ENCODE assay signal across 16 cellular contexts in the genomic region with DNA sequence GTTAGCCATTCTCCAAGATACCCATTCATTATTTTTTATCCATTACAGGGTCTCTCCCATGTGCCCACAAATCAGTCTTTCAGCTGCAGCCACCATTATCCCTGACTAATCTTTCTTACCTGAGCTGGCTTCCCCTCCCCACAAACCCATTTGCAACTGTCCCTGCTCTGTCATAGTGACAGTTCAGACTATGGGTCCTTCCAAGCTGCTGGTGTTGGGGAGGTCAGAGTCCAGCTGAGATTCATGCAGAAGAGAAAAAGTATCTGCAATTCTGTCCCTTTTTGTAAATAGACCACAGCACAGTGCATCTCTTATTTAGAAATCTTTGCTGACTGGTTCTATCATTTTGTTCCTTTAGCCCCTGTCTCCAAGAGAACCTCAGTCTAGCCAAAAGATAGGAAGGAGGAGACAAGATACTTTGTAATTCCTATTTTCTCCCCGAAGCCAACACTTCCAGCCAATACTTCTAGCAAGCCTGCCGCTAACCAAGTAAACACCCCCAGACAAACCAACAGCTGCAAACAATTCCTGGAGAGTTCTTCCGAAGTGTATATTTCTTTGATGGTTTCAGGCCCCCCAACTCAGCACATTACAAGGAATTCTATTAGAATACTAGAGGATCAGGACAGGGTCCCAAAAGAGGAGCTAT.
DNase-seq lines count a peak whose midpoint lies in the region; ATAC-seq and TF ChIP-seq lines count a peak whose summit lies in the region.
"Had no signal": no experiment of that assay in that cellular context is flagged by ENCODE, and none has a peak within 500 bp of the region (broad histone marks: within the 10 kb centered on the region; RNA-seq: fewer than 3 reads in every experiment).

No MANE protein-coding gene starts in this region.

- BruUV-seq in MCF 10A (replicated peaks; lab: Mats Ljungman, UMichigan): no TSS peak

- no peak overlapping the region for H3K4me3 ChIP-seq in breast epithelium
- no peak overlapping the region for H3K4me3 ChIP-seq in gastroesophageal sphincter
- H3K4me3 ChIP-seq in thyroid gland (replicated peaks in 1 of 3): no peak overlapping the region
- H3K4me3 ChIP-seq in HAP-1: no peak overlapping the region
- no peak overlapping the region for H3K4me3 ChIP-seq in naive thymus-derived CD4-positive, alpha-beta T cell (ENCODE audit: low read length)
- H3K4me3 ChIP-seq: GM12878 had no signal

- no peaks in the 10 kb centered on the region for H3K4me1 ChIP-seq in breast epithelium
- peaks cover 13 to 71% (median 22%) of the 10 kb centered on the region in 3 donors for H3K4me1 ChIP-seq in gastroesophageal sphincter
- peaks cover 39 to 47% of the 10 kb centered on the region in 2 donors for H3K4me1 ChIP-seq in thyroid gland
- peaks cover 15% of the 10 kb centered on the region for H3K4me1 ChIP-seq in HAP-1
- H3K4me1 ChIP-seq in naive thymus-derived CD4-positive, alpha-beta T cell (ENCODE audit: control insufficient read depth in 2 of 2, insufficient read depth in 2 of 2, low read length in 2 of 2): no peaks in the 10 kb centered on the region

- H3K36me3 ChIP-seq in breast epithelium: no peaks in the 10 kb centered on the region
- peaks cover 0 to 4% of the 10 kb centered on the region in 2 donors for H3K36me3 ChIP-seq in gastroesophageal sphincter
- H3K36me3 ChIP-seq in thyroid gland: no peaks in the 10 kb centered on the region
- H3K36me3 ChIP-seq in HAP-1 (replicated peaks): no peaks in the 10 kb centered on the region
- H3K36me3 ChIP-seq in naive thymus-derived CD4-positive, alpha-beta T cell (ENCODE audit: control insufficient read depth in 2 of 3, insufficient read depth in 3 of 3, low read length in 3 of 3): no peaks in the 10 kb centered on the region

- peaks cover 57% of the 10 kb centered on the region for H3K4me1 Mint-ChIP-seq in MCF 10A (ENCODE audit: insufficient read depth, unreplicated experiment)
- peaks cover 32% of the 10 kb centered on the region for H3K4me1 Mint-ChIP-seq in nephron progenitor cell
- no peaks in the 10 kb centered on the region for H3K4me1 Mint-ChIP-seq in naive thymus-derived CD4-positive, alpha-beta T cell
- H3K4me1 Mint-ChIP-seq: activated naive CD8-positive, alpha-beta T cell treated with anti-CD3 and anti-CD28 coated beads, Interleukin-2, amount 10 ng/mL, durations not matched to agents 7 days and 5 days; CD4-positive, CD25-positive, alpha-beta regulatory T cell; IgD-negative memory B cell had no signal

- H3K36me3 Mint-ChIP-seq in MCF 10A (ENCODE audit: insufficient read depth, unreplicated experiment) (peaks cover 5% of the 10 kb centered on the region), nephron progenitor cell (ENCODE audit: low read depth) (no peaks in the 10 kb centered on the region)
- no peaks in the 10 kb centered on the region for H3K36me3 Mint-ChIP-seq in naive thymus-derived CD4-positive, alpha-beta T cell
- H3K36me3 Mint-ChIP-seq: activated naive CD8-positive, alpha-beta T cell treated with anti-CD3 and anti-CD28 coated beads, Interleukin-2, amount 10 ng/mL, durations not matched to agents 7 days and 5 days; CD4-positive, CD25-positive, alpha-beta regulatory T cell had no signal

- H3K27me3 Mint-ChIP-seq in MCF 10A (ENCODE audit: insufficient read depth, unreplicated experiment) (no peaks in the 10 kb centered on the region), nephron progenitor cell (ENCODE audit: low read depth, poor library complexity) (peaks cover 3% of the 10 kb centered on the region)
- peaks cover 4 to 12% (median 6%) of the 10 kb centered on the region in 5 donors for H3K27me3 Mint-ChIP-seq in naive thymus-derived CD4-positive, alpha-beta T cell
- H3K27me3 Mint-ChIP-seq: activated naive CD8-positive, alpha-beta T cell treated with anti-CD3 and anti-CD28 coated beads, Interleukin-2, amount 10 ng/mL, durations not matched to agents 7 days and 5 days; CD4-positive, CD25-positive, alpha-beta regulatory T cell had no signal

- TF ChIP-seq CTCF in MCF 10A (IDR thresholded peaks at IDR 0.05; ENCODE audit: unreplicated experiment): no peak
- TF ChIP-seq CTCF in breast epithelium (IDR thresholded peaks at IDR 0.05): no peak
- TF ChIP-seq CTCF in gastroesophageal sphincter (IDR thresholded peaks at IDR 0.05): no peak
- TF ChIP-seq CTCF in nephron progenitor cell (IDR thresholded peaks at IDR 0.05): no peak
- TF ChIP-seq CTCF in thyroid gland (IDR thresholded peaks at IDR 0.05): no peak

- TF ChIP-seq POLR2A in breast epithelium (IDR thresholded peaks at IDR 0.05) (no peak), gastroesophageal sphincter (IDR thresholded peaks at IDR 0.05) (no peak), thyroid gland (IDR thresholded peaks at IDR 0.05) (no peak)

- DNase-seq in MCF 10A (ENCODE audit: unreplicated experiment) (no peak), breast epithelium (ENCODE audit: low spot score in 2 of 2) (no peak), nephron progenitor cell (no peak), thyroid gland (no peak), HAP-1 (ENCODE audit: low spot score in 2 of 2) (no peak)
- DNase-seq in naive thymus-derived CD4-positive, alpha-beta T cell: no peak
- DNase-seq: activated CD4-positive, alpha-beta T cell treated with anti-CD3 and anti-CD28 coated beads for 4 hours; activated naive CD8-positive, alpha-beta T cell treated with anti-CD3 and anti-CD28 coated beads, Interleukin-2, amount 10 ng/mL, durations not matched to agents 7 days and 5 days; activated T-cell treated with anti-CD3 and anti-CD28 coated beads, Interleukin-2, amount 50 U/mL, for 1 hour; CD4-positive, CD25-positive, alpha-beta regulatory T cell; SIG-M5 had no signal

- intact Hi-C loops in MCF 10A (cut with micrococcal nuclease): loop anchor here (1.0 to 10.0 kb wide), 4 partner anchors 85 to 531 kb away; no protein-coding TSS in a partner anchor
- intact Hi-C loops in breast epithelium (cut with DNase I; ENCODE audit: low total_unique reads): no loop called here
- intact Hi-C loops in thyroid gland (cut with DNase I): no loop called here
- intact Hi-C loops in naive thymus-derived CD4-positive, alpha-beta T cell (cut with micrococcal nuclease): no loop called here

- 27 to 61% methylated on average over 2 to 3 of the region's 3 CpGs for WGBS in gastroesophageal sphincter (ENCODE audit: low coverage in 1 of 2), 2 donors
- 47 to 55% methylated on average over 3 of the region's 3 CpGs for WGBS in thyroid gland, 2 donors

- H3K4me3 Mint-ChIP-seq in MCF 10A (ENCODE audit: unreplicated experiment) (peak overlapping the region; percentile 13), nephron progenitor cell (peak overlapping the region; percentile 27)
- H3K4me3 Mint-ChIP-seq in naive thymus-derived CD4-positive, alpha-beta T cell: no peak overlapping the region
- H3K4me3 Mint-ChIP-seq: activated naive CD8-positive, alpha-beta T cell treated with anti-CD3 and anti-CD28 coated beads, Interleukin-2, amount 10 ng/mL, durations not matched to agents 7 days and 5 days; CD4-positive, CD25-positive, alpha-beta regulatory T cell; IgD-negative memory B cell; T-helper 2 cell treated with Interferon-gamma antibody and Interleukin-4, amounts not matched to agents 5 μg/mL and 100 μg/mL, for 36 hours had no signal

- H3K9me3 ChIP-seq in breast epithelium: no peaks in the 10 kb centered on the region
- no peaks in the 10 kb centered on the region for H3K9me3 ChIP-seq in gastroesophageal sphincter
- H3K9me3 ChIP-seq in thyroid gland: no peaks in the 10 kb centered on the region
- no peaks in the 10 kb centered on the region for H3K9me3 ChIP-seq in HAP-1
- no peaks in the 10 kb centered on the region for H3K9me3 ChIP-seq in naive thymus-derived CD4-positive, alpha-beta T cell (ENCODE audit: control insufficient read depth in 2 of 3, low read length in 3 of 3)

- in situ Hi-C loops in HAP-1 (cut with MboI; ENCODE audit: low sequenced_read_pairs): no loop called here

- H3K27ac Mint-ChIP-seq in MCF 10A (ENCODE audit: low read depth, unreplicated experiment) (peak overlapping the region; percentile 84), nephron progenitor cell (peak overlapping the region; percentile 73)
- no peak overlapping the region for H3K27ac Mint-ChIP-seq in naive thymus-derived CD4-positive, alpha-beta T cell
- H3K27ac Mint-ChIP-seq: activated naive CD8-positive, alpha-beta T cell treated with anti-CD3 and anti-CD28 coated beads, Interleukin-2, amount 10 ng/mL, durations not matched to agents 7 days and 5 days; CD4-positive, CD25-positive, alpha-beta regulatory T cell; IgD-negative memory B cell; T-helper 2 cell treated with Interferon-gamma antibody and Interleukin-4, amounts not matched to agents 5 μg/mL and 100 μg/mL, for 36 hours had no signal

- no peak for TF ChIP-seq EP300 in gastroesophageal sphincter (IDR thresholded peaks at IDR 0.05)

- H3K9me3 Mint-ChIP-seq in MCF 10A (ENCODE audit: unreplicated experiment) (no peaks in the 10 kb centered on the region), nephron progenitor cell (no peaks in the 10 kb centered on the region)
- no peaks in the 10 kb centered on the region for H3K9me3 Mint-ChIP-seq in naive thymus-derived CD4-positive, alpha-beta T cell
- H3K9me3 Mint-ChIP-seq: activated naive CD8-positive, alpha-beta T cell treated with anti-CD3 and anti-CD28 coated beads, Interleukin-2, amount 10 ng/mL, durations not matched to agents 7 days and 5 days; CD4-positive, CD25-positive, alpha-beta regulatory T cell; IgD-negative memory B cell; T-helper 2 cell treated with Interferon-gamma antibody and Interleukin-4, amounts not matched to agents 5 μg/mL and 100 μg/mL, for 36 hours had no signal

- H3K27me3 ChIP-seq in breast epithelium: no peaks in the 10 kb centered on the region
- H3K27me3 ChIP-seq in gastroesophageal sphincter: no peaks in the 10 kb centered on the region
- H3K27me3 ChIP-seq in thyroid gland: no peaks in the 10 kb centered on the region
- no peaks in the 10 kb centered on the region for H3K27me3 ChIP-seq in HAP-1 (ENCODE audit: low read depth)
- no peaks in the 10 kb centered on the region for H3K27me3 ChIP-seq in naive thymus-derived CD4-positive, alpha-beta T cell (ENCODE audit: control insufficient read depth in 2 of 2, insufficient read depth in 2 of 2, low read length in 2 of 2)

- ATAC-seq in gastroesophageal sphincter (no peak), GM18502 (IDR thresholded peaks at IDR 0.05; ENCODE audit: poor library complexity, unreplicated experiment) (no peak)
- no peak for ATAC-seq in naive thymus-derived CD4-positive, alpha-beta T cell
- ATAC-seq: GM12878 had no signal

- CTCF ChIA-PET in MCF 10A (lab: Yijun Ruan, JAX): interaction anchor here (0.6 to 2.4 kb wide), 12 partner anchors 11 to 804 kb away, joined by 3 to 10 read pairs (median 3); no protein-coding TSS in a partner anchor
- CTCF ChIA-PET in naive thymus-derived CD4-positive, alpha-beta T cell (lab: Charles Lee): no interaction called here

- H3K27ac ChIP-seq in breast epithelium (peak overlapping the region in 1 of 2 donors; percentile 12), gastroesophageal sphincter (peak overlapping the region; percentile 64 to 81 (median 79)), thyroid gland (peak overlapping the region; percentile 66 to 73 (median 66))
- H3K27ac ChIP-seq in naive thymus-derived CD4-positive, alpha-beta T cell (ENCODE audit: low read depth, low read length): no peak overlapping the region

- POLR2A ChIA-PET in MCF 10A (lab: Yijun Ruan, JAX): interaction anchor here (0.6 to 2.9 kb wide), 7 partner anchors 23 to 97 kb away, joined by 3 to 11 read pairs (median 4); no protein-coding TSS in a partner anchor
- POLR2A ChIA-PET in naive thymus-derived CD4-positive, alpha-beta T cell (lab: Charles Lee): no interaction called here

Comparison
In these comparisons a context has a peak if more than half of its experiments do, and no peak if none do; other contexts are left out.
1. H3K27ac Mint-ChIP-seq: peak in MCF 10A (single experiment) and nephron progenitor cell (single experiment); none in naive thymus-derived CD4-positive, alpha-beta T cell (0 of 9).
2. H3K4me3 Mint-ChIP-seq: peak in MCF 10A (single experiment) and nephron progenitor cell (single experiment); none in naive thymus-derived CD4-positive, alpha-beta T cell (0 of 10).